In the genomic region with DNA sequence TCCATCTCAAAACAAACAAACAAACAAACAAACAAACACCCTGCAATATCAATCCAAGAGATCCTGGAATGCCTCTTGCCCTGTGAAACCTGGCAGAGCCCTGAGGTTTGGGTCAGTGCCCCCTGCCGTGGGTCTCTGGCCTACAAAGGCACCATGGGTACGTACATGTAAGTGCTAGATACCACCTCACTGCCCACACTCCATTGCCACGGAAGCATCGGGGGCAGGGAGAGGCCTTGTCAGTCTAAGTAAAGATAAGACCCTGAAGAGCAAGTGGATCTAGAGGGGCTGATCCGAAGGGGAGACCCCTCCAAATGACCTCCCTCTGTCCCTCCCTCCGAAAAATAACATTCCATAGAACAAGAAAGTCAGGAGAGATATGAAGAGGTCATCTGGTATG, we compare ENCODE assay signal across 25 cellular contexts. TPM values are rescaled to one million over a fixed set of nuclear protein-coding genes. Genes with fewer than 3 reads are reported as not detected.
DNase-seq lines count a peak whose midpoint lies in the region; ATAC-seq and TF ChIP-seq lines count a peak whose summit lies in the region.
"Had no signal": no experiment of that assay in that cellular context is flagged by ENCODE, and none has a peak within 500 bp of the region (broad histone marks: within the 10 kb centered on the region; RNA-seq: fewer than 3 reads in every experiment).

No MANE protein-coding gene starts in this region.

- peaks cover 11% of the 10 kb centered on the region for H3K79me2 ChIP-seq in mesendoderm (ENCODE audit: control insufficient read depth, insufficient read depth, low read length)

- H4K8ac ChIP-seq in mesendoderm (ENCODE audit: low read depth, low read length): no peak overlapping the region

- BruUV-seq in Panc1 (replicated peaks; lab: Mats Ljungman, UMichigan): no TSS peak

- no peak overlapping the region for H3K4ac ChIP-seq in mesendoderm (ENCODE audit: low read depth, low read length)

- intact Hi-C loops in Panc1 (cut with micrococcal nuclease; ENCODE audit: unreplicated experiment): no loop called here

- in situ Hi-C loops in Panc1 (cut with HindIII; ENCODE audit: low pct_unique_long_range_greater_than_20kb, low sequenced_read_pairs): no loop called here

- ATAC-seq in Panc1 (no peak), gastroesophageal sphincter (no peak)
- ATAC-seq: activated CD4-positive, alpha-beta T cell treated with anti-CD3 and anti-CD28 coated beads for 36 hours; activated CD8-positive, alpha-beta T cell treated with anti-CD3 and anti-CD28 coated beads, Interleukin-2, amount 10 ng/mL, durations not matched to agents 7 days and 5 days; stimulated activated naive CD8-positive, alpha-beta T cell treated with anti-CD3 and anti-CD28 coated beads, Interleukin-15, amount 100 ng/mL, for 72 hours had no signal

- no peak overlapping the region for H3K56ac ChIP-seq in mesendoderm (ENCODE audit: low read length)

- TF ChIP-seq CTCF in C4-2B (conservative IDR thresholded peaks at IDR 0.05) (no peak), Panc1 (IDR thresholded peaks at IDR 0.05) (no peak), gastroesophageal sphincter (IDR thresholded peaks at IDR 0.05) (no peak)

- no peak for TF ChIP-seq EP300 in gastroesophageal sphincter (IDR thresholded peaks at IDR 0.05)

- H3K9me3 ChIP-seq in Panc1 (ENCODE audit: control insufficient read depth, insufficient read depth, low read depth, low read length) (no peaks in the 10 kb centered on the region), gastroesophageal sphincter (no peaks in the 10 kb centered on the region), skeletal muscle tissue (ENCODE audit: control insufficient read depth in 3 of 3, low read length in 3 of 3) (no peaks in the 10 kb centered on the region)
- H3K9me3 ChIP-seq: ovary, tibial nerve had no signal

- H4K5ac ChIP-seq in mesendoderm (ENCODE audit: low read length): no peak overlapping the region

- H3K18ac ChIP-seq in mesendoderm (ENCODE audit: low read length): no peak overlapping the region

- H3K36me3 ChIP-seq in Panc1 (ENCODE audit: control insufficient read depth, insufficient read depth, low read length) (peaks cover 8% of the 10 kb centered on the region; the same call in 1 of the 2 replicates), gastroesophageal sphincter (peaks cover 0 to 13% of the 10 kb centered on the region in 2 donors), skeletal muscle tissue (ENCODE audit: control insufficient read depth in 3 of 3, insufficient read depth in 3 of 3, low read length in 3 of 3) (peaks cover 10 to 13% (median 11%) of the 10 kb centered on the region in 3 donors), mesendoderm (ENCODE audit: control insufficient read depth, insufficient read depth, low read length) (peaks cover 4% of the 10 kb centered on the region)
- H3K36me3 ChIP-seq: ovary had no signal

- CTCF ChIA-PET in Panc1 (lab: Charles Lee): no interaction called here

- WGBS in gastroesophageal sphincter (ENCODE audit: low coverage in 1 of 2), 2 donors: 71 to 86% methylated on average over 1 to 2 of the region's 6 CpGs
- no CpG with 5 or more reads among the region's 6 CpGs for WGBS in mesendoderm (ENCODE audit: extremely low coverage, insufficient coverage, low lambda C conversion rate)

- H3K4me2 ChIP-seq in mesendoderm (ENCODE audit: low read length): no peak overlapping the region

- no peak overlapping the region for H3K23ac ChIP-seq in mesendoderm (ENCODE audit: low read length)

- H3K4me3 ChIP-seq in Panc1 (ENCODE audit: low read depth in 2 of 2, low read length in 2 of 2): no peak overlapping the region
- no peak overlapping the region for H3K4me3 ChIP-seq in gastroesophageal sphincter
- H3K4me3 ChIP-seq in skeletal muscle tissue (ENCODE audit: low read length in 3 of 3): no peak overlapping the region
- H3K4me3 ChIP-seq in mesendoderm (ENCODE audit: low read length): no peak overlapping the region
- H3K4me3 ChIP-seq: ovary, tibial nerve had no signal

- H3K27ac ChIP-seq in C4-2B (peak overlapping the region; percentile 95), Panc1 (ENCODE audit: low read length) (peak overlapping the region; percentile 89; the same call in 1 of the 2 replicates), gastroesophageal sphincter (peak overlapping the region in 3 of 4 donors; percentile 84 to 89 (median 85)), skeletal muscle tissue (ENCODE audit: low read depth, low read length) (peak overlapping the region; percentile 94), mesendoderm (ENCODE audit: low read depth, low read length) (no peak overlapping the region)

- peaks cover 10% of the 10 kb centered on the region for H3K79me1 ChIP-seq in mesendoderm (ENCODE audit: low read length)

- H2AK5ac ChIP-seq in mesendoderm (ENCODE audit: low read length): no peak overlapping the region

- no peak for TF ChIP-seq POLR2A in gastroesophageal sphincter (IDR thresholded peaks at IDR 0.05)

- DNase-seq in Panc1 (ENCODE audit: low read depth, low spot score) (no peak), 8988T (no peak), mesendoderm (no peak)
- DNase-seq in stimulated activated CD4-positive, alpha-beta T cell treated with anti-CD3 and anti-CD28 coated beads, Interleukin-12 subunit alpha, Interleukin-12 subunit beta, amount 100 ng/mL, for 4 hours: no peak
- DNase-seq: activated CD4-positive, alpha-beta T cell treated with anti-CD3 and anti-CD28 coated beads for 36 hours; activated CD8-positive, alpha-beta T cell treated with anti-CD3 and anti-CD28 coated beads, Interleukin-2, amount 10 ng/mL, durations not matched to agents 7 days and 5 days; activated naive CD4-positive, alpha-beta T cell treated with anti-CD3 and anti-CD28 coated beads for 36 hours; aorta; CD4-positive, CD25-positive, alpha-beta regulatory T cell; cortex of kidney; DND-41; GF-D8; glutamatergic neuron; Karpas-422; NCI-H1417; NCI-H524 treated with DMSO at 0.1 percent for 48 hours; ovary; retina; stimulated activated CD4-positive, alpha-beta T cell treated with anti-CD3 and anti-CD28 coated beads, Interleukin-2, amount 100 ng/mL, for 24 hours; stimulated activated naive CD8-positive, alpha-beta T cell treated with anti-CD3 and anti-CD28 coated beads, Interleukin-15, amount 100 ng/mL, for 72 hours had no signal

- no peak overlapping the region for H2BK5ac ChIP-seq in mesendoderm (ENCODE audit: low read length)

- no peak overlapping the region for H2BK15ac ChIP-seq in mesendoderm (replicated peaks; ENCODE audit: low read depth)

- POLR2A ChIA-PET in Panc1 (lab: Charles Lee): interaction anchor here (0.6 kb wide), 1 partner anchor 103 kb away, joined by 5 read pairs; no protein-coding TSS in a partner anchor

- no peak overlapping the region for H2BK120ac ChIP-seq in mesendoderm (ENCODE audit: low read depth, low read length)

- H3K9ac ChIP-seq in skeletal muscle tissue (ENCODE audit: low read depth in 1 of 3, low read length in 3 of 3) (no peak overlapping the region), mesendoderm (ENCODE audit: low read length) (no peak overlapping the region)

- peaks cover 16% of the 10 kb centered on the region for H3K4me1 ChIP-seq in Panc1 (ENCODE audit: control insufficient read depth, insufficient read depth, low read length)
- peaks cover 3 to 69% (median 20%) of the 10 kb centered on the region in 3 donors for H3K4me1 ChIP-seq in gastroesophageal sphincter
- peaks cover 30 to 41% (median 37%) of the 10 kb centered on the region in 3 donors for H3K4me1 ChIP-seq in skeletal muscle tissue (ENCODE audit: control insufficient read depth in 3 of 3, insufficient read depth in 3 of 3, low read length in 3 of 3)
- H3K4me1 ChIP-seq in mesendoderm (ENCODE audit: control insufficient read depth, low read depth, low read length): peaks cover 6% of the 10 kb centered on the region

- no peaks in the 10 kb centered on the region for H3K27me3 ChIP-seq in Panc1 (ENCODE audit: control insufficient read depth, insufficient read depth, low read length)
- H3K27me3 ChIP-seq in gastroesophageal sphincter: no peaks in the 10 kb centered on the region
- no peaks in the 10 kb centered on the region for H3K27me3 ChIP-seq in skeletal muscle tissue (ENCODE audit: control insufficient read depth in 3 of 3, insufficient read depth in 3 of 3, low read length in 3 of 3)
- no peaks in the 10 kb centered on the region for H3K27me3 ChIP-seq in mesendoderm (ENCODE audit: insufficient read depth, low read length, poor library complexity)
- H3K27me3 ChIP-seq: ovary, tibial nerve had no signal

RNA-seq across cellular contexts. Expression of gene MIEF1, which starts 2.0 kb away (rescaled TPM):
- total RNA-seq in Panc1 (2021; ENCODE audit: unreplicated experiment): 29.9 TPM
- 22.4 TPM for polyA plus RNA-seq in Panc1 (2012; ENCODE audit: insufficient read length)
- 10 to 100 TPM; 17.8 to 28.3 (median 21.4) TPM for total RNA-seq in gastroesophageal sphincter
- total RNA-seq in skeletal muscle tissue: 10.4 TPM
- polyA plus RNA-seq in mesendoderm (2013, experiment 1 of 2): 28.6 TPM
- polyA plus RNA-seq in mesendoderm (2013, experiment 2 of 2): 28.4 TPM

RNA-seq across cellular contexts. Expression of gene ATF4, which starts 20.3 kb away (rescaled TPM):
- 177 TPM for total RNA-seq in Panc1 (2021; ENCODE audit: unreplicated experiment)
- 378 TPM for polyA plus RNA-seq in Panc1 (2012; ENCODE audit: insufficient read length)
- total RNA-seq in gastroesophageal sphincter: 100 to 1,000 TPM; 450 to 718 (median 563) TPM
- total RNA-seq in skeletal muscle tissue: 136 TPM
- 631 TPM for polyA plus RNA-seq in mesendoderm (2013, experiment 1 of 2)
- polyA plus RNA-seq in mesendoderm (2013, experiment 2 of 2): 629 TPM

RNA-seq across cellular contexts. Expression of gene RPS19BP1, which starts 32.4 kb away (rescaled TPM):
- 123 TPM for total RNA-seq in Panc1 (2021; ENCODE audit: unreplicated experiment)
- 144 TPM for polyA plus RNA-seq in Panc1 (2012; ENCODE audit: insufficient read length)
- 100 to 1,000 TPM; 144 to 176 (median 160) TPM for total RNA-seq in gastroesophageal sphincter
- 27.7 TPM for total RNA-seq in skeletal muscle tissue
- 84.4 TPM for polyA plus RNA-seq in mesendoderm (2013, experiment 1 of 2)
- 84.3 TPM for polyA plus RNA-seq in mesendoderm (2013, experiment 2 of 2)

RNA-seq across cellular contexts. Expression of gene MGAT3, which starts 43.3 kb away (rescaled TPM):
- total RNA-seq in Panc1 (2021; ENCODE audit: unreplicated experiment): 0.57 TPM
- 1.9 TPM for polyA plus RNA-seq in Panc1 (2012; ENCODE audit: insufficient read length)
- 1 to 10 TPM; 2.6 to 3.9 (median 2.9) TPM for total RNA-seq in gastroesophageal sphincter
- total RNA-seq in skeletal muscle tissue: 2.1 TPM
- 2.4 TPM for polyA plus RNA-seq in mesendoderm (2013, experiment 1 of 2)
- 2.4 TPM for polyA plus RNA-seq in mesendoderm (2013, experiment 2 of 2)
- polyA plus RNA-seq: CD4-positive, CD25-positive, alpha-beta regulatory T cell; mammary epithelial cell had no signal
